Comparison of ENCODE assay signal across 22 cellular contexts in genomic region chr1:245698860-245699259, GRCh38.
DNase-seq lines count a peak whose midpoint lies in the region; ATAC-seq, FAIRE-seq and TF ChIP-seq lines count a peak whose summit lies in the region.
"Had no signal": no experiment of that assay in that cellular context is flagged by ENCODE, and none has a peak within 500 bp of the region (broad histone marks: within the 10 kb centered on the region; RNA-seq: fewer than 3 reads in every experiment).

No MANE protein-coding gene starts in this region.

- WGBS in small intestine, 3 donors, result 87 to 95% (median 94%) methylated on average over 16 of the region's 16 CpGs

- TF ChIP-seq POLR2A in Peyer's patch (IDR thresholded peaks at IDR 0.05), result no peak

- H3K4me1 ChIP-seq in Peyer's patch, result no peaks in the 10 kb centered on the region
- H3K4me1 ChIP-seq in small intestine (ENCODE audit: control insufficient read depth in 2 of 2, insufficient read depth in 1 of 2, low read depth in 1 of 2, low read length in 1 of 2), result no peaks in the 10 kb centered on the region

- no peak for TF ChIP-seq CTCF in Peyer's patch (IDR thresholded peaks at IDR 0.05)

- no peak for FAIRE-seq in small intestine (lab: Jason Lieb, UNC)
- FAIRE-seq: endothelial cell of umbilical vein, keratinocyte had no signal

- peak overlapping the region; percentile 25 for H3K4me3 Mint-ChIP-seq in stimulated activated memory B cell treated with anti-CD40 and anti-IgM and Interleukin-4, amounts not matched to agents 10 μg/mL and 1 μg/mL and 100 μg/mL, for 72 hours
- H3K4me3 Mint-ChIP-seq: activated naive CD8-positive, alpha-beta T cell treated with anti-CD3 and anti-CD28 coated beads, Interleukin-2, amount 50 U/mL, for 24 hours; HFFc6; natural killer cell; stimulated activated naive CD8-positive, alpha-beta T cell treated with anti-CD3 and anti-CD28 coated beads, Interleukin-15, amount 100 ng/mL, for 72 hours; type B pancreatic cell had no signal

- H3K4me1 Mint-ChIP-seq in stimulated activated memory B cell treated with anti-CD40 and anti-IgM and Interleukin-4, amounts not matched to agents 10 μg/mL and 1 μg/mL and 100 μg/mL, for 72 hours, result peaks cover 23% of the 10 kb centered on the region
- H3K4me1 Mint-ChIP-seq: activated naive CD8-positive, alpha-beta T cell treated with anti-CD3 and anti-CD28 coated beads, Interleukin-2, amount 50 U/mL, for 24 hours; natural killer cell; stimulated activated naive CD8-positive, alpha-beta T cell treated with anti-CD3 and anti-CD28 coated beads, Interleukin-15, amount 100 ng/mL, for 72 hours had no signal

- H3K4me3 ChIP-seq in Peyer's patch (no peak overlapping the region), small intestine (ENCODE audit: low read depth in 1 of 2, low read length in 2 of 2) (no peak overlapping the region)
- H3K4me3 ChIP-seq: coronary artery, hepatocyte had no signal

- ATAC-seq in stimulated activated memory B cell treated with anti-CD40 and anti-IgM and Interleukin-4, amounts not matched to agents 10 μg/mL and 1 μg/mL and 100 μg/mL, for 72 hours, result peak; percentile 90
- ATAC-seq: activated naive CD8-positive, alpha-beta T cell treated with anti-CD3 and anti-CD28 coated beads, Interleukin-2, amount 50 U/mL, for 24 hours; natural killer cell; stimulated activated naive CD8-positive, alpha-beta T cell treated with anti-CD3 and anti-CD28 coated beads, Interleukin-15, amount 100 ng/mL, for 72 hours had no signal

- peak overlapping the region; percentile 49 for H3K27ac Mint-ChIP-seq in stimulated activated memory B cell treated with anti-CD40 and anti-IgM and Interleukin-4, amounts not matched to agents 10 μg/mL and 1 μg/mL and 100 μg/mL, for 72 hours
- H3K27ac Mint-ChIP-seq: activated naive CD8-positive, alpha-beta T cell treated with anti-CD3 and anti-CD28 coated beads, Interleukin-2, amount 50 U/mL, for 24 hours; HFFc6; natural killer cell; stimulated activated naive CD8-positive, alpha-beta T cell treated with anti-CD3 and anti-CD28 coated beads, Interleukin-15, amount 100 ng/mL, for 72 hours; type B pancreatic cell had no signal

- no peaks in the 10 kb centered on the region for H3K9me3 Mint-ChIP-seq in stimulated activated memory B cell treated with anti-CD40 and anti-IgM and Interleukin-4, amounts not matched to agents 10 μg/mL and 1 μg/mL and 100 μg/mL, for 72 hours
- H3K9me3 Mint-ChIP-seq: activated naive CD8-positive, alpha-beta T cell treated with anti-CD3 and anti-CD28 coated beads, Interleukin-2, amount 50 U/mL, for 24 hours; HFFc6; natural killer cell; type B pancreatic cell had no signal

- H3K36me3 ChIP-seq in Peyer's patch, result no peaks in the 10 kb centered on the region
- H3K36me3 ChIP-seq in small intestine (ENCODE audit: control insufficient read depth in 2 of 2, insufficient read depth in 2 of 2, low read length in 2 of 2), result no peaks in the 10 kb centered on the region
- H3K36me3 ChIP-seq: brain microvascular endothelial cell had no signal

- H3K27me3 ChIP-seq in Peyer's patch (no peaks in the 10 kb centered on the region), small intestine (ENCODE audit: control insufficient read depth in 2 of 2, insufficient read depth in 2 of 2, low read length in 2 of 2) (no peaks in the 10 kb centered on the region)
- H3K27me3 ChIP-seq: brain microvascular endothelial cell, hepatocyte had no signal

- H3K36me3 Mint-ChIP-seq in stimulated activated memory B cell treated with anti-CD40 and anti-IgM and Interleukin-4, amounts not matched to agents 10 μg/mL and 1 μg/mL and 100 μg/mL, for 72 hours, result peaks cover 61% of the 10 kb centered on the region
- H3K36me3 Mint-ChIP-seq: natural killer cell had no signal

- in situ Hi-C loops in KBM-7 (cut with MboI; ENCODE audit: low pct_unique_long_range_greater_than_20kb, low sequenced_read_pairs), result no loop called here

- DNase-seq in NCI-H187 (lab: John Stamatoyannopoulos, UW) (peak; percentile 26 to 35), NCI-H187 treated with DMSO at 0.1 percent for 48 hours (lab: John Stamatoyannopoulos, UW) (no peak), NCI-H1105 (lab: John Stamatoyannopoulos, UW) (peak; percentile 25), Peyer's patch (peak; percentile 43 to 63 (median 54)), small intestine (no peak), KBM-7 (no peak), islet precursor cell (no peak)
- DNase-seq: activated CD4-positive, alpha-beta T cell treated with anti-CD3 and anti-CD28 coated beads for 4 hours; activated naive CD8-positive, alpha-beta T cell treated with anti-CD3 and anti-CD28 coated beads, Interleukin-2, amount 50 U/mL, for 24 hours; brain microvascular endothelial cell; HFFc6; natural killer cell; NCI-H2171; NK-92 treated with Interleukin-12 subunit alpha and Interleukin-12 subunit beta, amount 100 ng/mL, for 24 hours; stimulated activated CD4-positive, alpha-beta T cell treated with anti-CD3 and anti-CD28 coated beads, Interleukin-2, amount 100 ng/mL, for 24 hours; stimulated activated naive CD8-positive, alpha-beta T cell treated with anti-CD3 and anti-CD28 coated beads, Interleukin-15, amount 100 ng/mL, for 72 hours had no signal

- no peaks in the 10 kb centered on the region for H3K9me3 ChIP-seq in Peyer's patch
- H3K9me3 ChIP-seq in small intestine (ENCODE audit: control insufficient read depth, low read depth), result no peaks in the 10 kb centered on the region

- no peaks in the 10 kb centered on the region for H3K27me3 Mint-ChIP-seq in stimulated activated memory B cell treated with anti-CD40 and anti-IgM and Interleukin-4, amounts not matched to agents 10 μg/mL and 1 μg/mL and 100 μg/mL, for 72 hours
- H3K27me3 Mint-ChIP-seq: activated naive CD8-positive, alpha-beta T cell treated with anti-CD3 and anti-CD28 coated beads, Interleukin-2, amount 50 U/mL, for 24 hours; stimulated activated naive CD8-positive, alpha-beta T cell treated with anti-CD3 and anti-CD28 coated beads, Interleukin-15, amount 100 ng/mL, for 72 hours; type B pancreatic cell had no signal

- H3K27ac ChIP-seq in Peyer's patch, result no peak overlapping the region
- H3K27ac ChIP-seq in small intestine (ENCODE audit: low read depth in 1 of 2, low read length in 1 of 2), result no peak overlapping the region
- H3K27ac ChIP-seq: brain microvascular endothelial cell, coronary artery, hepatocyte had no signal

Comparison
In these comparisons a context has a peak if more than half of its experiments do, and no peak if none do; other contexts are left out.
1. DNase-seq: peak in NCI-H187 (2 of 2), NCI-H1105 (single experiment) and Peyer's patch (3 of 3); none in NCI-H187 treated with DMSO at 0.1 percent for 48 hours (single experiment), small intestine (single experiment), KBM-7 (single experiment) and islet precursor cell (single experiment).